19 cellular contexts compared by ENCODE assay signal in genomic region chr6:39818695-39819094, GRCh38. TPM values are rescaled to one million over a fixed set of nuclear protein-coding genes. Genes with fewer than 3 reads are reported as not detected.
DNase-seq lines count a peak whose midpoint lies in the region; ATAC-seq and TF ChIP-seq lines count a peak whose summit lies in the region.
"Had no signal": no experiment of that assay in that cellular context is flagged by ENCODE, and none has a peak within 500 bp of the region (broad histone marks: within the 10 kb centered on the region; RNA-seq: fewer than 3 reads in every experiment).

No MANE protein-coding gene starts in this region.

- H3K27ac ChIP-seq in ACC112 (ENCODE audit: low read depth, low read length) (peak overlapping the region; percentile 48), stomach (peak overlapping the region in 4 of 5 donors; percentile 64 to 86 (median 78))
- H3K27ac ChIP-seq: A549, neural progenitor cell, WERI-Rb-1 had no signal

- H3K79me2 ChIP-seq in ACC112 (ENCODE audit: control insufficient read depth, insufficient read depth, low read length, unreplicated experiment) = no peaks in the 10 kb centered on the region

- 46 to 91% (median 75%) methylated on average over 2 of the region's 2 CpGs for WGBS in stomach, 5 donors

- TF ChIP-seq CTCF in stomach (IDR thresholded peaks at IDR 0.05) = no peak

- intact Hi-C loops in stomach (cut with DNase I; ENCODE audit: low total_unique reads) = no loop called here

- peak; percentile 70 for DNase-seq in adipocyte (ENCODE audit: low read depth)
- DNase-seq in left lobe of liver (ENCODE audit: low spot score) = no peak
- no peak for DNase-seq in stomach
- no peak for DNase-seq in activated T-cell treated with anti-CD3 and anti-CD28 coated beads for 4 hours
- no peak for DNase-seq in CD1c-positive myeloid dendritic cell (ENCODE audit: extremely low spot score)
- DNase-seq in HK-2 (ENCODE audit: unreplicated experiment) = no peak
- DNase-seq in DMS79 treated with DMSO at 0.1 percent for 48 hours (lab: John Stamatoyannopoulos, UW) = no peak
- DNase-seq: activated CD4-positive, alpha-beta memory T cell treated with anti-CD3 and anti-CD28 coated beads, Interleukin-2, amount 10 ng/mL, durations not matched to agents 7 days and 5 days; CD4-positive, alpha-beta memory T cell; glutamatergic neuron; NCI-H2171; Peyer's patch; retina; T-cell; WERI-Rb-1 had no signal

- H3K9me3 ChIP-seq in adipocyte (ENCODE audit: control insufficient read depth, low read length) (no peaks in the 10 kb centered on the region), stomach (no peaks in the 10 kb centered on the region)
- H3K9me3 ChIP-seq: A549, Peyer's patch had no signal

- ATAC-seq in left lobe of liver = peak; percentile 24
- ATAC-seq: A549, T-cell had no signal

- no peak for TF ChIP-seq EP300 in stomach (IDR thresholded peaks at IDR 0.05)

- no peak overlapping the region for H2AFZ ChIP-seq in ACC112 (ENCODE audit: low read length, unreplicated experiment)
- H2AFZ ChIP-seq: neural progenitor cell had no signal

- H3K4me3 ChIP-seq in ACC112 (ENCODE audit: low read depth, low read length) = no peak overlapping the region
- no peak overlapping the region for H3K4me3 ChIP-seq in adipocyte (ENCODE audit: low read length)
- H3K4me3 ChIP-seq in stomach = no peak overlapping the region
- H3K4me3 ChIP-seq: A549, neural progenitor cell, Peyer's patch had no signal

- H3K4me1 ChIP-seq in ACC112 (ENCODE audit: control insufficient read depth, insufficient read depth, low read length, unreplicated experiment) = peaks cover 21% of the 10 kb centered on the region
- peaks cover 49% of the 10 kb centered on the region for H3K4me1 ChIP-seq in adipocyte (ENCODE audit: control insufficient read depth, insufficient read depth, low read length)
- peaks cover 3 to 80% (median 41%) of the 10 kb centered on the region in 4 donors for H3K4me1 ChIP-seq in stomach
- H3K4me1 ChIP-seq: A549, neural progenitor cell had no signal

- no peak overlapping the region for H3K9ac ChIP-seq in adipocyte (ENCODE audit: low read length)
- H3K9ac ChIP-seq: neural progenitor cell had no signal

- H3K36me3 ChIP-seq in ACC112 (ENCODE audit: insufficient read depth, low read length) (no peaks in the 10 kb centered on the region), adipocyte (ENCODE audit: control insufficient read depth, insufficient read depth, low read length, severe bottlenecking) (peaks cover 9% of the 10 kb centered on the region), stomach (peaks cover 0 to 4% (median 0%) of the 10 kb centered on the region in 4 donors)
- H3K36me3 ChIP-seq: neural progenitor cell, Peyer's patch, WERI-Rb-1 had no signal

- no peak for TF ChIP-seq POLR2A in stomach (IDR thresholded peaks at IDR 0.05)

- H3K27me3 ChIP-seq in ACC112 (ENCODE audit: insufficient read depth, low read length) (no peaks in the 10 kb centered on the region), adipocyte (replicated peaks; ENCODE audit: control insufficient read depth, insufficient read depth, low read length) (no peaks in the 10 kb centered on the region), stomach (no peaks in the 10 kb centered on the region)
- H3K27me3 ChIP-seq: neural progenitor cell, Peyer's patch had no signal

RNA-seq across cellular contexts. Expression of gene DAAM2, which starts 26.5 kb away (rescaled TPM):
- total RNA-seq in left lobe of liver (6.0 TPM), stomach (10 to 100 TPM in 4 of 5 donors, 1 to 10 TPM in 1; 9.3 to 78.8 (median 35.7) TPM)
- 10 to 100 TPM; 15.1 to 18.5 (median 17.9) TPM for polyA plus RNA-seq in stomach
- total RNA-seq: activated CD4-positive, alpha-beta memory T cell treated with anti-CD3 and anti-CD28 coated beads, Interleukin-2, amount 10 ng/mL, durations not matched to agents 7 days and 5 days; activated T-helper 1 cell treated with anti-CD3 and anti-CD28 coated beads, Interleukin-12 subunit alpha, Interleukin-12 subunit beta, Interleukin-2, Interleukin-4 antibody, amounts not matched to agents 30 ng/mL and 10 ng/mL and 1 ng/mL, durations not matched to agents 14 hours and 24 hours and 36 hours; CD4-positive, alpha-beta memory T cell had no signal
- polyA plus RNA-seq: A549; CD4-positive, alpha-beta memory T cell had no signal
